Comparison of ENCODE assay signal across 12 cellular contexts in the genomic region with DNA sequence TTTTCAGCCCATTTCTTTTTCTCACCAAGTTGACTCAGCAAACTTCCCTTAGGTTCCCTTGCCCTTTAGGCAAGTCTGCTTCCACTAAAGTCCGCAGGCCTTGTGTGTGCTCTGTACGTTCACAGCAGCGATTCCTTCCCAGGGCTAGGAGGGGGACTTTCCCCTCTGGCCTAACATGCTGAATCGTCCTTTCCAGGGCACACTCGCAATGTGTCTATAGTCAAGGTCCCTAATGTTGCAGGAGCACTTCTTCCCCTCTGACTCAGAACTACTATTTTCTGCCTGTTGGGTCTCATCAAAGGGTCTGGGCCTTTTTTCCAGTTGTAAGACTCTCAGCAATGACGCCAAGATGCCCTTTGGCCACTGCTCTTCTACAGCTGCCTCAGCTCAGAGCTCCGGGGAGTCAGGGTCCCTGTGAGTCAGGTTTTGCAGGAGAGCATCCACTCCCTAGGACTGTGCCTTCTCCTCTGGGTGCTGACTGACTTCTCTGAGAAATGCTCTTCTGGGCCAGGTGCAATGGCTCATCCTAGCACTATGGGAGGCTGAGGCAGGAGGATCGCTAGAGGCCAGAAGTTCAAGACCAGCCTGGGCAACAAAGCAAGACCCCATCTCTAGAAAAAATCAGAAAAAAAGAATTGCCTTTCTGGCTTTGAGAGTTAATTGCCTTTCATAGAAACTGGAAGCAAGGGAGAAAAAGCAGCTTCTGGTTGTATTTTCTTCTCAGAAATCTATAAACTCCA.
DNase-seq lines count a peak whose midpoint lies in the region; ATAC-seq and TF ChIP-seq lines count a peak whose summit lies in the region.
"Had no signal": no experiment of that assay in that cellular context is flagged by ENCODE, and none has a peak within 500 bp of the region (broad histone marks: within the 10 kb centered on the region; RNA-seq: fewer than 3 reads in every experiment).

No MANE protein-coding gene starts in this region.

- no peaks in the 10 kb centered on the region for H3K36me3 Mint-ChIP-seq in GM23338 (ENCODE audit: low read depth)
- H3K36me3 Mint-ChIP-seq in stimulated activated memory B cell treated with anti-CD40 and anti-IgM and Interleukin-4, amounts not matched to agents 10 μg/mL and 1 μg/mL and 100 μg/mL, for 72 hours: peaks cover 6% of the 10 kb centered on the region
- H3K36me3 Mint-ChIP-seq: CD4-positive, CD25-positive, alpha-beta regulatory T cell had no signal

- H3K79me2 ChIP-seq in GM23338 (replicated peaks; ENCODE audit: insufficient read depth): no peaks in the 10 kb centered on the region

- H3K27ac ChIP-seq in GM23338 (ENCODE audit: low read depth) (no peak overlapping the region), prostate gland (peak overlapping the region; percentile 2 to 21)

- H3K4me2 ChIP-seq in GM23338: no peak overlapping the region

- no peaks in the 10 kb centered on the region for H3K9me3 Mint-ChIP-seq in GM23338
- H3K9me3 Mint-ChIP-seq in stimulated activated memory B cell treated with anti-CD40 and anti-IgM and Interleukin-4, amounts not matched to agents 10 μg/mL and 1 μg/mL and 100 μg/mL, for 72 hours: no peaks in the 10 kb centered on the region
- H3K9me3 Mint-ChIP-seq: activated CD4-positive, alpha-beta memory T cell treated with anti-CD3 and anti-CD28 coated beads, Interleukin-2, amount 10 ng/mL, durations not matched to agents 7 days and 5 days; activated T-helper 2 cell treated with anti-CD3 and anti-CD28 coated beads, Interferon-gamma antibody, Interleukin-2, Interleukin-4, amounts not matched to agents 10 μg/mL and 5 μg/mL and 100 μg/mL, durations not matched to agents 14 hours and 24 hours and 36 hours; CD4-positive, CD25-positive, alpha-beta regulatory T cell; T-helper 2 cell treated with Interferon-gamma antibody and Interleukin-4, amounts not matched to agents 5 μg/mL and 100 μg/mL, for 36 hours had no signal

- H3K4me1 Mint-ChIP-seq in GM23338: peaks cover 8% of the 10 kb centered on the region
- no peaks in the 10 kb centered on the region for H3K4me1 Mint-ChIP-seq in stimulated activated memory B cell treated with anti-CD40 and anti-IgM and Interleukin-4, amounts not matched to agents 10 μg/mL and 1 μg/mL and 100 μg/mL, for 72 hours
- H3K4me1 Mint-ChIP-seq: activated CD4-positive, alpha-beta memory T cell treated with anti-CD3 and anti-CD28 coated beads, Interleukin-2, amount 10 ng/mL, durations not matched to agents 7 days and 5 days; CD4-positive, CD25-positive, alpha-beta regulatory T cell had no signal

- 0 out of 2 replicates have a peak, but pooled peaks cover 3% of the 10 kb centered on the region for H3K4me1 ChIP-seq in GM23338 (ENCODE audit: insufficient read depth)
- peaks cover 10% of the 10 kb centered on the region for H3K4me1 ChIP-seq in prostate gland (replicated peaks)

- H3K4me3 ChIP-seq in GM23338 (no peak overlapping the region), fibroblast of mammary gland (ENCODE audit: control insufficient read depth, low read depth, low read length) (no peak overlapping the region), prostate gland (no peak overlapping the region)

- H3K27me3 ChIP-seq in GM23338 (ENCODE audit: insufficient read depth) (no peaks in the 10 kb centered on the region), prostate gland (replicated peaks; ENCODE audit: insufficient read depth) (no peaks in the 10 kb centered on the region)

- no peak overlapping the region for H2AFZ ChIP-seq in GM23338

- 74% methylated on average over 8 of the region's 8 CpGs for WGBS in prostate gland

- no peaks in the 10 kb centered on the region for H3K36me3 ChIP-seq in GM23338 (ENCODE audit: insufficient read depth)
- no peaks in the 10 kb centered on the region for H3K36me3 ChIP-seq in prostate gland

- peaks cover 8% of the 10 kb centered on the region for H3K27me3 Mint-ChIP-seq in GM23338 (ENCODE audit: insufficient read depth, low read depth, poor library complexity)
- H3K27me3 Mint-ChIP-seq in stimulated activated memory B cell treated with anti-CD40 and anti-IgM and Interleukin-4, amounts not matched to agents 10 μg/mL and 1 μg/mL and 100 μg/mL, for 72 hours: no peaks in the 10 kb centered on the region
- H3K27me3 Mint-ChIP-seq: activated CD4-positive, alpha-beta memory T cell treated with anti-CD3 and anti-CD28 coated beads, Interleukin-2, amount 10 ng/mL, durations not matched to agents 7 days and 5 days; CD4-positive, CD25-positive, alpha-beta regulatory T cell had no signal

- no peaks in the 10 kb centered on the region for H3K9me3 ChIP-seq in prostate gland

- H3K4me3 Mint-ChIP-seq in GM23338: no peak overlapping the region
- H3K4me3 Mint-ChIP-seq in stimulated activated memory B cell treated with anti-CD40 and anti-IgM and Interleukin-4, amounts not matched to agents 10 μg/mL and 1 μg/mL and 100 μg/mL, for 72 hours: no peak overlapping the region
- H3K4me3 Mint-ChIP-seq: activated CD4-positive, alpha-beta memory T cell treated with anti-CD3 and anti-CD28 coated beads, Interleukin-2, amount 10 ng/mL, durations not matched to agents 7 days and 5 days; T-helper 2 cell treated with Interferon-gamma antibody and Interleukin-4, amounts not matched to agents 5 μg/mL and 100 μg/mL, for 36 hours had no signal

- ATAC-seq in GM23338 (no peak), HG03460 (IDR thresholded peaks at IDR 0.05; ENCODE audit: unreplicated experiment) (no peak), GM21360 (IDR thresholded peaks at IDR 0.05; ENCODE audit: unreplicated experiment) (no peak)
- ATAC-seq in stimulated activated memory B cell treated with anti-CD40 and anti-IgM and Interleukin-4, amounts not matched to agents 10 μg/mL and 1 μg/mL and 100 μg/mL, for 72 hours: no peak

- H3F3A ChIP-seq in GM23338 (replicated peaks; ENCODE audit: low read depth): no peaks in the 10 kb centered on the region

- TF ChIP-seq POLR2A in prostate gland (IDR thresholded peaks at IDR 0.05): no peak

- DNase-seq in GM23338 (ENCODE audit: low spot score) (no peak), RPMI7951 (ENCODE audit: low read depth) (peak; percentile 95), fibroblast of mammary gland (ENCODE audit: low read depth) (peak; percentile 86), prostate gland (ENCODE audit: low spot score) (no peak), NCI-H524 (lab: John Stamatoyannopoulos, UW) (no peak)
- DNase-seq: activated CD4-positive, alpha-beta memory T cell treated with anti-CD3 and anti-CD28 coated beads, Interleukin-2, amount 10 ng/mL, durations not matched to agents 7 days and 5 days; CD4-positive, CD25-positive, alpha-beta regulatory T cell had no signal

- peak overlapping the region; percentile 67; the same call in 1 of the 2 replicates for H3K27ac Mint-ChIP-seq in GM23338
- H3K27ac Mint-ChIP-seq in stimulated activated memory B cell treated with anti-CD40 and anti-IgM and Interleukin-4, amounts not matched to agents 10 μg/mL and 1 μg/mL and 100 μg/mL, for 72 hours: no peak overlapping the region
- H3K27ac Mint-ChIP-seq: activated CD4-positive, alpha-beta memory T cell treated with anti-CD3 and anti-CD28 coated beads, Interleukin-2, amount 10 ng/mL, durations not matched to agents 7 days and 5 days; activated T-helper 2 cell treated with anti-CD3 and anti-CD28 coated beads, Interferon-gamma antibody, Interleukin-2, Interleukin-4, amounts not matched to agents 10 μg/mL and 5 μg/mL and 100 μg/mL, durations not matched to agents 14 hours and 24 hours and 36 hours; CD4-positive, CD25-positive, alpha-beta regulatory T cell; T-helper 2 cell treated with Interferon-gamma antibody and Interleukin-4, amounts not matched to agents 5 μg/mL and 100 μg/mL, for 36 hours had no signal

- intact Hi-C loops in prostate gland (cut with DNase I): no loop called here

- TF ChIP-seq CTCF in GM23338 (conservative IDR thresholded peaks at IDR 0.05; ENCODE audit: low read depth in 2 of 2) (no peak), fibroblast of mammary gland (conservative IDR thresholded peaks at IDR 0.05; ENCODE audit: control insufficient read depth, insufficient read depth, low read depth, low read length) (no peak), prostate gland (IDR thresholded peaks at IDR 0.05) (no peak)

- no peaks in the 10 kb centered on the region for H4K20me1 ChIP-seq in GM23338 (replicated peaks; ENCODE audit: insufficient read depth)

- H3K9me2 ChIP-seq in GM23338 (ENCODE audit: insufficient read depth): no peaks in the 10 kb centered on the region

TF ChIP-seq in GM23338, 12 proteins besides CTCF, POLR2A, EP300 and RAD21:
- TF ChIP-seq NANOG (IDR thresholded peaks at IDR 0.05; ENCODE audit: borderline replicate concordance) (no peak), JUNB (IDR thresholded peaks at IDR 0.05; ENCODE audit: unreplicated experiment) (no peak), CREB1 (CRISPR knock-in tag; IDR thresholded peaks at IDR 0.05; ENCODE audit: low read depth) (no peak)
- TF ChIP-seq, protein P1, sequence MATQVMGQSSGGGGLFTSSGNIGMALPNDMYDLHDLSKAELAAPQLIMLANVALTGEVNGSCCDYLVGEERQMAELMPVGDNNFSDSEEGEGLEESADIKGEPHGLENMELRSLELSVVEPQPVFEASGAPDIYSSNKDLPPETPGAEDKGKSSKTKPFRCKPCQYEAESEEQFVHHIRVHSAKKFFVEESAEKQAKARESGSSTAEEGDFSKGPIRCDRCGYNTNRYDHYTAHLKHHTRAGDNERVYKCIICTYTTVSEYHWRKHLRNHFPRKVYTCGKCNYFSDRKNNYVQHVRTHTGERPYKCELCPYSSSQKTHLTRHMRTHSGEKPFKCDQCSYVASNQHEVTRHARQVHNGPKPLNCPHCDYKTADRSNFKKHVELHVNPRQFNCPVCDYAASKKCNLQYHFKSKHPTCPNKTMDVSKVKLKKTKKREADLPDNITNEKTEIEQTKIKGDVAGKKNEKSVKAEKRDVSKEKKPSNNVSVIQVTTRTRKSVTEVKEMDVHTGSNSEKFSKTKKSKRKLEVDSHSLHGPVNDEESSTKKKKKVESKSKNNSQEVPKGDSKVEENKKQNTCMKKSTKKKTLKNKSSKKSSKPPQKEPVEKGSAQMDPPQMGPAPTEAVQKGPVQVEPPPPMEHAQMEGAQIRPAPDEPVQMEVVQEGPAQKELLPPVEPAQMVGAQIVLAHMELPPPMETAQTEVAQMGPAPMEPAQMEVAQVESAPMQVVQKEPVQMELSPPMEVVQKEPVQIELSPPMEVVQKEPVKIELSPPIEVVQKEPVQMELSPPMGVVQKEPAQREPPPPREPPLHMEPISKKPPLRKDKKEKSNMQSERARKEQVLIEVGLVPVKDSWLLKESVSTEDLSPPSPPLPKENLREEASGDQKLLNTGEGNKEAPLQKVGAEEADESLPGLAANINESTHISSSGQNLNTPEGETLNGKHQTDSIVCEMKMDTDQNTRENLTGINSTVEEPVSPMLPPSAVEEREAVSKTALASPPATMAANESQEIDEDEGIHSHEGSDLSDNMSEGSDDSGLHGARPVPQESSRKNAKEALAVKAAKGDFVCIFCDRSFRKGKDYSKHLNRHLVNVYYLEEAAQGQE (IDR thresholded peaks at IDR 0.05; ENCODE audit: unreplicated experiment): no peak

Comparison
In these comparisons a context has a peak if more than half of its experiments do, and no peak if none do; other contexts are left out.
1. DNase-seq: peak in RPMI7951 (single experiment) and fibroblast of mammary gland (single experiment); none in GM23338 (single experiment), prostate gland (single experiment) and NCI-H524 (0 of 2).